30 cellular contexts compared by ENCODE assay signal in genomic region chr4:92497141-92497540, GRCh38.
"Had no signal": no experiment of that assay in that cellular context is flagged by ENCODE, and none has a peak within 500 bp of the region (broad histone marks: within the 10 kb centered on the region; RNA-seq: fewer than 3 reads in every experiment).

No MANE protein-coding gene starts in this region.

- H3K4me1 ChIP-seq: colonic mucosa, esophagus muscularis mucosa, foreskin keratinocyte, gastroesophageal sphincter, heart left ventricle, left lung, psoas muscle, sigmoid colon, testis, tibial artery had no signal

- H3K4me3 ChIP-seq: colonic mucosa, esophagus muscularis mucosa, gastroesophageal sphincter, heart left ventricle, hepatocyte, left lung, ovary, psoas muscle, sigmoid colon, testis, tibial artery had no signal

- H3K27me3 ChIP-seq: colonic mucosa, esophagus muscularis mucosa, foreskin keratinocyte, gastroesophageal sphincter, heart left ventricle, hepatocyte, left lung, ovary, sigmoid colon, testis, tibial artery had no signal

- H3K4me1 Mint-ChIP-seq: naive thymus-derived CD4-positive, alpha-beta T cell; nephron progenitor cell; stimulated activated memory B cell treated with anti-CD40 and anti-IgM and Interleukin-4, amounts not matched to agents 10 μg/mL and 1 μg/mL and 100 μg/mL, for 72 hours had no signal

- H3K9me3 Mint-ChIP-seq: dendritic cell treated with granulocyte-macrophage colony-stimulating factor and Interleukin-4, amounts not matched to agents 40 ng/mL and 50 ng/mL, for 4 days; endodermal cell; nephron progenitor cell; stimulated activated memory B cell treated with anti-CD40 and anti-IgM and Interleukin-4, amounts not matched to agents 10 μg/mL and 1 μg/mL and 100 μg/mL, for 72 hours; type B pancreatic cell had no signal

- H3K36me3 Mint-ChIP-seq: naive thymus-derived CD4-positive, alpha-beta T cell; stimulated activated memory B cell treated with anti-CD40 and anti-IgM and Interleukin-4, amounts not matched to agents 10 μg/mL and 1 μg/mL and 100 μg/mL, for 72 hours; type B pancreatic cell had no signal

- H3K27ac ChIP-seq: colonic mucosa, epithelial cell of prostate, esophagus muscularis mucosa, foreskin keratinocyte, gastroesophageal sphincter, heart left ventricle, hepatocyte, left lung, ovary, psoas muscle, sigmoid colon, testis, tibial artery had no signal

- H3K9me3 ChIP-seq: colonic mucosa, esophagus muscularis mucosa, gastroesophageal sphincter, heart left ventricle, left lung, ovary, psoas muscle, sigmoid colon, testis, tibial artery had no signal

- ATAC-seq: foreskin keratinocyte; gastroesophageal sphincter; heart left ventricle; left cardiac atrium; left lung; naive thymus-derived CD4-positive, alpha-beta T cell; psoas muscle; right cardiac atrium; stimulated activated memory B cell treated with anti-CD40 and anti-IgM and Interleukin-4, amounts not matched to agents 10 μg/mL and 1 μg/mL and 100 μg/mL, for 72 hours; stimulated activated naive CD8-positive, alpha-beta T cell treated with anti-CD3 and anti-CD28 coated beads, Interleukin-15, Interleukin-2, amounts not matched to agents 100 U/mL and 50 U/mL, for 24 hours had no signal

- H3K4me3 Mint-ChIP-seq: dendritic cell treated with granulocyte-macrophage colony-stimulating factor and Interleukin-4, amounts not matched to agents 40 ng/mL and 50 ng/mL, for 4 days; endodermal cell; naive thymus-derived CD4-positive, alpha-beta T cell; nephron progenitor cell; stimulated activated memory B cell treated with anti-CD40 and anti-IgM and Interleukin-4, amounts not matched to agents 10 μg/mL and 1 μg/mL and 100 μg/mL, for 72 hours; type B pancreatic cell had no signal

- DNase-seq: colonic mucosa; effector CD8-positive, alpha-beta T cell; endodermal cell; foreskin keratinocyte; heart left ventricle; left cardiac atrium; left lung; mesenchymal stem cell; midbrain; naive thymus-derived CD4-positive, alpha-beta T cell; nephron progenitor cell; occipital lobe; ovary; posterior cingulate gyrus; psoas muscle; right cardiac atrium; sigmoid colon; stimulated activated CD4-positive, alpha-beta T cell treated with anti-CD3 and anti-CD28 coated beads, Interleukin-2, amount 100 ng/mL, for 24 hours; stimulated activated CD4-positive, alpha-beta T cell treated with anti-CD3 and anti-CD28 coated beads, Interleukin-4, amount 100 ng/mL, for 24 hours; stimulated activated naive CD8-positive, alpha-beta T cell treated with anti-CD3 and anti-CD28 coated beads, Interleukin-15, Interleukin-2, amounts not matched to agents 100 U/mL and 50 U/mL, for 24 hours; substantia nigra; testis; tibial artery had no signal

- H3K36me3 ChIP-seq: colonic mucosa, esophagus muscularis mucosa, gastroesophageal sphincter, heart left ventricle, left lung, ovary, sigmoid colon, tibial artery had no signal

- H3K27ac Mint-ChIP-seq: dendritic cell treated with granulocyte-macrophage colony-stimulating factor and Interleukin-4, amounts not matched to agents 40 ng/mL and 50 ng/mL, for 4 days; endodermal cell; naive thymus-derived CD4-positive, alpha-beta T cell; stimulated activated memory B cell treated with anti-CD40 and anti-IgM and Interleukin-4, amounts not matched to agents 10 μg/mL and 1 μg/mL and 100 μg/mL, for 72 hours; type B pancreatic cell had no signal
